Comparison of ENCODE assay signal across 8 cellular contexts in genomic region chr14:95774265-95775160, GRCh38.
A peak's percentile ranks its signal among the peaks of the same experiment; 100 is the strongest.
DNase-seq lines count a peak whose midpoint lies in the region; ATAC-seq and TF ChIP-seq lines count a peak whose summit lies in the region.

No MANE protein-coding gene starts in this region.

- no peaks in the 10 kb centered on the region for H3K36me3 ChIP-seq in transverse colon

- H3K4me3 ChIP-seq in epithelial cell of proximal tubule (ENCODE audit: low read depth, low read length) = no peak overlapping the region
- no peak overlapping the region for H3K4me3 ChIP-seq in transverse colon

- TF ChIP-seq CTCF in AG09319 (IDR thresholded peaks at IDR 0.05; ENCODE audit: low read depth, low read length) (peak; percentile 92), epithelial cell of proximal tubule (conservative IDR thresholded peaks at IDR 0.05; ENCODE audit: low read depth, low read length) (peak; percentile 92), transverse colon (IDR thresholded peaks at IDR 0.05) (peak; percentile 69 to 86 (median 83))

- ATAC-seq in GM18517 (IDR thresholded peaks at IDR 0.05; ENCODE audit: unreplicated experiment) = peak; percentile 64
- no peak for ATAC-seq in HG02763 (IDR thresholded peaks at IDR 0.05; ENCODE audit: unreplicated experiment)

- WGBS in transverse colon (ENCODE audit: low coverage in 1 of 2), 2 donors = 22 to 57% methylated on average over 10 to 28 of the region's 28 CpGs

- H3K9me3 ChIP-seq in transverse colon = no peaks in the 10 kb centered on the region

- DNase-seq in AG09319 (ENCODE audit: extremely low read depth, low read depth) (peak; percentile 16), NCI-H446 treated with DMSO at 0.1 percent for 48 hours (lab: John Stamatoyannopoulos, UW) (peak; percentile 4), epithelial cell of proximal tubule (ENCODE audit: low read depth) (no peak), non-pigmented ciliary epithelial cell (ENCODE audit: low read depth) (peak; percentile 3), transverse colon (peak; percentile 31)
- peak; percentile 5 to 23 for DNase-seq in activated CD8-positive, alpha-beta memory T cell treated with anti-CD3 and anti-CD28 coated beads for 4 hours (ENCODE audit: low read depth in 2 of 2)

- no peaks in the 10 kb centered on the region for H3K4me1 ChIP-seq in transverse colon

- TF ChIP-seq EP300 in transverse colon (IDR thresholded peaks at IDR 0.05; ENCODE audit: low read depth) = no peak

- H3K27ac ChIP-seq in transverse colon = no peak overlapping the region

- intact Hi-C loops in transverse colon (cut with DNase I; ENCODE audit: low total_unique reads) = no loop called here

- no peak for TF ChIP-seq POLR2A in transverse colon (IDR thresholded peaks at IDR 0.05)

- in situ Hi-C loops in transverse colon (cut with MboI; ENCODE audit: low pct_ligation_motif_present in 1 of 4, low pct_unique_long_range_greater_than_20kb in 1 of 4, low sequenced_read_pairs in 3 of 4) = loop anchor here in 2 of 4 donors (10.0 kb wide), 1 partner anchor 210 kb away; no protein-coding TSS in a partner anchor

- no peaks in the 10 kb centered on the region for H3K27me3 ChIP-seq in transverse colon
